Comparison of ENCODE assay signal across 1 cellular context in genomic region chr12:4743046-4743445, GRCh38.
TF ChIP-seq lines count a peak whose summit lies in the region.

No MANE protein-coding gene starts in this region.

TF ChIP-seq in HCT116, 20 proteins besides CTCF, POLR2A, EP300 and RAD21 (continued from another document):
- TF ChIP-seq REST (IDR thresholded peaks at IDR 0.05; ENCODE audit: low read depth) (no peak), SP1 (IDR thresholded peaks at IDR 0.05; ENCODE audit: low read depth) (no peak), ZNF274 (IDR thresholded peaks at IDR 0.05; ENCODE audit: low read depth, low read length) (no peak), ZBTB33 (IDR thresholded peaks at IDR 0.05; ENCODE audit: extremely low read depth, insufficient replicate concordance, low read length) (no peak), SIN3A (IDR thresholded peaks at IDR 0.05; ENCODE audit: low read depth) (no peak)
